In the genomic region with DNA sequence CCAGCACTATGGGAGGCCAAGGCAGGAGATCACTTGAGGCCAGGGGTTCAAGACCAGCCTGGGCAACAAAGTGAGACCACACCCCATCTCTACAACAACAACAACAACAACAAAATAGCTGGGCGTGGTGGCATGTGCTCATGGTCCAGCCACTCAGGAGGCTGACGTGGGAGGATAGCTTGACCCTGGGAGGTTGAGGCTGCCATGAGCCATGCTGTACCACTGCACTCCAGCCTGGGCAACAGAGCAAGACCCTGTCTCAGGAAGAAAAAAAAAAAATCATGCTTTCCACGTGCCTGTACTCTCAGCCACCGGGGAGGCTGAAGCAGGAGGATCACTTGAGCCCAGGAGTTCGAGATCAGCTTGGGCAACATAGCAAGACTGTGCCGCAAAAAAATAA, we compare ENCODE assay signal across 37 cellular contexts. TPM values are rescaled to one million over a fixed set of nuclear protein-coding genes. Genes with fewer than 3 reads are reported as not detected.
"Had no signal": no experiment of that assay in that cellular context is flagged by ENCODE, and none has a peak within 500 bp of the region (broad histone marks: within the 10 kb centered on the region; RNA-seq: fewer than 3 reads in every experiment).

No MANE protein-coding gene starts in this region.

- H3K9me3 ChIP-seq: MG63 had no signal

- H3K4me3 ChIP-seq: MG63 had no signal

- H3K27me3 ChIP-seq: MG63 had no signal

- DNase-seq: Karpas-422, Kasumi-1, MG63, MM.1S, MV-4-11, NCI-H1048, NCI-H1092, NCI-H1092 treated with DMSO at 0.1 percent for 48 hours, NCI-H1105, NCI-H1105 treated with DMSO at 0.1 percent for 48 hours, NCI-H1417, NCI-H1417 treated with DMSO at 0.1 percent for 48 hours, NCI-H1436, NCI-H1436 treated with DMSO at 0.1 percent for 48 hours, NCI-H146, NCI-H1694, NCI-H1694 treated with DMSO at 0.1 percent for 48 hours, NCI-H187, NCI-H187 treated with DMSO at 0.1 percent for 48 hours, NCI-H1930, NCI-H2029, NCI-H2029 treated with DMSO at 0.1 percent for 48 hours, NCI-H2081, NCI-H2081 treated with DMSO at 0.1 percent for 48 hours, NCI-H2107, NCI-H2171, NCI-H2171 treated with DMSO at 0.1 percent for 48 hours, NCI-H2227 treated with DMSO at 0.1 percent for 48 hours, NCI-H226, NCI-H345, NCI-H446, NCI-H446 treated with DMSO at 0.1 percent for 48 hours, NCI-H510A, NCI-H510A treated with DMSO at 0.1 percent for 48 hours, NCI-H524, NCI-H524 treated with DMSO at 0.1 percent for 48 hours had no signal

RNA-seq across cellular contexts. Expression of a gene that starts 36.8 kb away (rescaled TPM):
- total RNA-seq: LHCN-M2 had no signal
